ENCODE assay signal across 10 cellular contexts in the genomic region with DNA sequence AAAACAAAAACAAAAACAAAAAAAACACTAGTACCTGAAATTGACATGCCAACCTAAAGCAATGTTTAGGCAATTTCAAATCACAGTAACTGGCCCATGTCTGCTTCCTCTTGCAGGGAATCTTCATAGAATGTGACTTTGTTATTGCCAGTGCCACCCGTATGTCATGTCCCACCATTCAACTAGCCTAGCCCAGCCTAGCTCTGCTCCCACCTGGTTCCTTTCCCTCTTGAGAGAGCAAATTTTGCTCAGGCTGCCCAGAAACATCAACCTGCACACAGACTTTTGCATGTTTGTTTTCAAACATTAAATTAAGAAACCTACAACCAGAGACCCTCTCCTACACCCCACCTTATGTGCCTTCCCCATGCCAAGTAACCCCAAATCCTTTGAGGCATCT.
DNase-seq lines count a peak whose midpoint lies in the region; ATAC-seq and TF ChIP-seq lines count a peak whose summit lies in the region.
"Had no signal": no experiment of that assay in that cellular context is flagged by ENCODE, and none has a peak within 500 bp of the region (broad histone marks: within the 10 kb centered on the region; RNA-seq: fewer than 3 reads in every experiment).

No MANE protein-coding gene starts in this region.

- H3K27ac ChIP-seq in brain microvascular endothelial cell = peak overlapping the region; percentile 95

- TF ChIP-seq CTCF in brain microvascular endothelial cell (IDR thresholded peaks at IDR 0.05; ENCODE audit: low read depth, low read length, missing control alignments) = no peak
- no peak for TF ChIP-seq CTCF in type B pancreatic cell (conservative IDR thresholded peaks at IDR 0.05)

- H3K27me3 ChIP-seq in brain microvascular endothelial cell (replicated peaks) = no peaks in the 10 kb centered on the region

- peak overlapping the region; percentile 96 for H3K4me3 Mint-ChIP-seq in activated naive CD4-positive, alpha-beta T cell treated with anti-CD3 and anti-CD28 coated beads, Interleukin-2, amount 50 U/mL, for 24 hours
- peak overlapping the region; percentile 84 for H3K4me3 Mint-ChIP-seq in type B pancreatic cell

- H3K27ac Mint-ChIP-seq in activated naive CD4-positive, alpha-beta T cell treated with anti-CD3 and anti-CD28 coated beads, Interleukin-2, amount 50 U/mL, for 24 hours = peak overlapping the region; percentile 97
- H3K27ac Mint-ChIP-seq in activated naive CD4-positive, alpha-beta T cell treated with anti-CD3 and anti-CD28 coated beads, Interleukin-2, amount 50 U/mL, for 72 hours = peak overlapping the region in 1 of 2 donors; percentile 83
- H3K27ac Mint-ChIP-seq in type B pancreatic cell = peak overlapping the region; percentile 37

- peaks cover 49% of the 10 kb centered on the region for H3K4me1 Mint-ChIP-seq in activated naive CD4-positive, alpha-beta T cell treated with anti-CD3 and anti-CD28 coated beads, Interleukin-2, amount 50 U/mL, for 24 hours
- H3K4me1 Mint-ChIP-seq in type B pancreatic cell (ENCODE audit: unreplicated experiment) = peaks cover 37% of the 10 kb centered on the region

- ATAC-seq in activated naive CD4-positive, alpha-beta T cell treated with anti-CD3 and anti-CD28 coated beads, Interleukin-2, amount 50 U/mL, for 72 hours = no peak
- ATAC-seq in HG02759 (IDR thresholded peaks at IDR 0.05; ENCODE audit: unreplicated experiment) = no peak
- no peak for ATAC-seq in GM19328 (IDR thresholded peaks at IDR 0.05; ENCODE audit: unreplicated experiment)

- H3K27me3 Mint-ChIP-seq in activated naive CD4-positive, alpha-beta T cell treated with anti-CD3 and anti-CD28 coated beads, Interleukin-2, amount 50 U/mL, for 24 hours = no peaks in the 10 kb centered on the region
- peaks cover 34% of the 10 kb centered on the region for H3K27me3 Mint-ChIP-seq in type B pancreatic cell

- peaks cover 13% of the 10 kb centered on the region for H3K36me3 Mint-ChIP-seq in activated naive CD4-positive, alpha-beta T cell treated with anti-CD3 and anti-CD28 coated beads, Interleukin-2, amount 50 U/mL, for 24 hours
- H3K36me3 Mint-ChIP-seq in activated naive CD4-positive, alpha-beta T cell treated with anti-CD3 and anti-CD28 coated beads, Interleukin-2, amount 50 U/mL, for 72 hours = peaks cover 21 to 31% of the 10 kb centered on the region in 2 donors
- H3K36me3 Mint-ChIP-seq in type B pancreatic cell = peaks cover 9% of the 10 kb centered on the region

- in situ Hi-C loops in brain microvascular endothelial cell (cut with HindIII; ENCODE audit: low pct_ligation_motif_present, low sequenced_read_pairs) = no loop called here

- H3K9me3 Mint-ChIP-seq in activated naive CD4-positive, alpha-beta T cell treated with anti-CD3 and anti-CD28 coated beads, Interleukin-2, amount 50 U/mL, for 24 hours = no peaks in the 10 kb centered on the region
- H3K9me3 Mint-ChIP-seq in activated naive CD4-positive, alpha-beta T cell treated with anti-CD3 and anti-CD28 coated beads, Interleukin-2, amount 50 U/mL, for 72 hours = no peaks in the 10 kb centered on the region
- H3K9me3 Mint-ChIP-seq in type B pancreatic cell = no peaks in the 10 kb centered on the region

- peak overlapping the region; percentile 6 for H3K4me3 ChIP-seq in brain microvascular endothelial cell (ENCODE audit: low read depth, low read length)

- H3K36me3 ChIP-seq in brain microvascular endothelial cell (replicated peaks) = peaks cover 23% of the 10 kb centered on the region

- DNase-seq in activated naive CD4-positive, alpha-beta T cell treated with anti-CD3 and anti-CD28 coated beads, Interleukin-2, amount 50 U/mL, for 72 hours (ENCODE audit: low spot score in 2 of 2) = no peak
- no peak for DNase-seq in brain microvascular endothelial cell
- peak; percentile 56 for DNase-seq in midbrain (lab: John Stamatoyannopoulos, UW)
- no peak for DNase-seq in type B pancreatic cell (ENCODE audit: extremely low spot score, unreplicated experiment)
- no peak for DNase-seq in ecto neural progenitor cell (ENCODE audit: low spot score)
- DNase-seq: activated effector memory CD4-positive, alpha-beta T cell treated with anti-CD3 and anti-CD28 coated beads, Interleukin-2, amount 50 U/mL, for 16 hours; NCI-H1092 treated with DMSO at 0.1 percent for 48 hours had no signal
